Comparison of ENCODE assay signal across 8 cellular contexts in genomic region chr12:3752096-3752709, GRCh38. TPM values are rescaled to one million over a fixed set of nuclear protein-coding genes. Genes with fewer than 3 reads are reported as not detected.
DNase-seq lines count a peak whose midpoint lies in the region; ATAC-seq and TF ChIP-seq lines count a peak whose summit lies in the region.

No MANE protein-coding gene starts in this region.

- no peak for TF ChIP-seq POLR2A in right lobe of liver (IDR thresholded peaks at IDR 0.05)

- peaks cover 0 to 17% (median 8%) of the 10 kb centered on the region in 4 donors for H3K4me1 ChIP-seq in right lobe of liver

- H3K4me3 ChIP-seq in astrocyte of the spinal cord (ENCODE audit: low read depth, low read length), result peak overlapping the region; percentile 38
- peak overlapping the region; percentile 40 to 51 (median 42) for H3K4me3 ChIP-seq in right lobe of liver

- ATAC-seq in GM19043 (IDR thresholded peaks at IDR 0.05; ENCODE audit: low read depth, unreplicated experiment) (peak; percentile 71), HG03196 (IDR thresholded peaks at IDR 0.05; ENCODE audit: unreplicated experiment) (peak; percentile 62), right lobe of liver (peak; percentile 46 to 61 (median 52))

- 36% methylated on average over 4 of the region's 18 CpGs for WGBS in right lobe of liver (ENCODE audit: insufficient coverage, low coverage, low lambda C conversion rate, missing lambda C conversion rate)

- H3K36me3 ChIP-seq in right lobe of liver, result no peaks in the 10 kb centered on the region

- DNase-seq in AG08396 (ENCODE audit: low spot score) (peak; percentile 47), T follicular helper cell (ENCODE audit: low read depth) (peak; percentile 31), astrocyte of the spinal cord (ENCODE audit: low read depth, low spot score) (peak; percentile 28), right lobe of liver (peak in 1 of 3 donors; percentile 35), NCI-H1092 treated with DMSO at 0.1 percent for 48 hours (lab: John Stamatoyannopoulos, UW) (no peak)
- peak; percentile 54 for DNase-seq in stimulated activated CD8-positive, alpha-beta memory T cell treated with anti-CD3 and anti-CD28 coated beads, Interleukin-12 subunit alpha, Interleukin-12 subunit beta, amount 100 ng/mL, for 4 hours (ENCODE audit: low read depth)

- H3K27ac ChIP-seq in right lobe of liver, result peak overlapping the region; percentile 50 to 63 (median 56)

- TF ChIP-seq CTCF in astrocyte of the spinal cord (IDR thresholded peaks at IDR 0.05; ENCODE audit: low read depth, low read length), result no peak
- no peak for TF ChIP-seq CTCF in right lobe of liver (IDR thresholded peaks at IDR 0.05)

- intact Hi-C loops in right lobe of liver (cut with DNase I), result no loop called here

- in situ Hi-C loops in astrocyte of the spinal cord (cut with HindIII; ENCODE audit: low sequenced_read_pairs), result no loop called here

- H3K9me3 ChIP-seq in right lobe of liver, result no peaks in the 10 kb centered on the region

- no peaks in the 10 kb centered on the region for H3K27me3 ChIP-seq in right lobe of liver

RNA-seq across cellular contexts. Expression of gene CRACR2A, which starts 0.7 kb away (rescaled TPM):
- 1 to 10 TPM in 3 of 6 experiments, under 1 TPM in 3; 0.43 to 1.5 (median 0.91) TPM for total RNA-seq in right lobe of liver
